ENCODE assay signal across 17 cellular contexts in genomic region chr11:96178014-96178745, GRCh38.
DNase-seq lines count a peak whose midpoint lies in the region; ATAC-seq, FAIRE-seq and TF ChIP-seq lines count a peak whose summit lies in the region.
"Had no signal": no experiment of that assay in that cellular context is flagged by ENCODE, and none has a peak within 500 bp of the region (broad histone marks: within the 10 kb centered on the region; RNA-seq: fewer than 3 reads in every experiment).

No MANE protein-coding gene starts in this region.

- no peak overlapping the region for H3K27ac Mint-ChIP-seq in activated T-helper 17 cell treated with anti-CD3 and anti-CD28 coated beads, Interleukin-2, amount 50 U/mL, for 72 hours
- H3K27ac Mint-ChIP-seq in memory B cell, result peak overlapping the region; percentile 46
- H3K27ac Mint-ChIP-seq in stimulated activated naive CD8-positive, alpha-beta T cell treated with anti-CD3 and anti-CD28 coated beads, Interleukin-15, amount 100 ng/mL, for 72 hours, result peak overlapping the region; percentile 69 to 83
- H3K27ac Mint-ChIP-seq: activated T-helper 2 cell treated with anti-CD3 and anti-CD28 coated beads, Interferon-gamma antibody, Interleukin-2, Interleukin-4, amounts not matched to agents 10 μg/mL and 5 μg/mL and 100 μg/mL, durations not matched to agents 14 hours and 24 hours and 36 hours had no signal

- no peak overlapping the region for H3K4me2 ChIP-seq in HepG2 (ENCODE audit: low read depth, low read length)

- intact Hi-C loops in HepG2 (cut with micrococcal nuclease; ENCODE audit: unreplicated experiment), result no loop called here
- intact Hi-C loops in right lobe of liver (cut with DNase I), result no loop called here

- TF ChIP-seq EP300 in HepG2 (IDR thresholded peaks at IDR 0.05; ENCODE audit: low read depth in 2 of 2, low read length in 2 of 2), result no peak
- no peak for TF ChIP-seq EP300 in HepG2 (CRISPR knock-in tag; IDR thresholded peaks at IDR 0.05; ENCODE audit: borderline replicate concordance)
- TF ChIP-seq EP300 in suprapubic skin (IDR thresholded peaks at IDR 0.05), result no peak

- no peaks in the 10 kb centered on the region for H3K9me3 Mint-ChIP-seq in activated T-helper 17 cell treated with anti-CD3 and anti-CD28 coated beads, Interleukin-2, amount 50 U/mL, for 72 hours
- no peaks in the 10 kb centered on the region for H3K9me3 Mint-ChIP-seq in memory B cell
- peaks cover 0 to 6% of the 10 kb centered on the region in 2 donors for H3K9me3 Mint-ChIP-seq in stimulated activated naive CD8-positive, alpha-beta T cell treated with anti-CD3 and anti-CD28 coated beads, Interleukin-15, amount 100 ng/mL, for 72 hours
- H3K9me3 Mint-ChIP-seq: activated T-helper 2 cell treated with anti-CD3 and anti-CD28 coated beads, Interferon-gamma antibody, Interleukin-2, Interleukin-4, amounts not matched to agents 10 μg/mL and 5 μg/mL and 100 μg/mL, durations not matched to agents 14 hours and 24 hours and 36 hours had no signal

- DNase-seq in HepG2 (ENCODE audit: low spot score), result no peak
- no peak for DNase-seq in right lobe of liver
- DNase-seq in memory B cell (ENCODE audit: low spot score in 2 of 2), result no peak
- DNase-seq in stimulated activated naive CD8-positive, alpha-beta T cell treated with anti-CD3 and anti-CD28 coated beads, Interleukin-15, amount 100 ng/mL, for 72 hours, result no peak
- no peak for DNase-seq in NCI-H774 (lab: John Stamatoyannopoulos, UW)
- no peak for DNase-seq in medulla oblongata (ENCODE audit: extremely low spot score)
- no peak for DNase-seq in suprapubic skin (ENCODE audit: low spot score in 2 of 2)
- DNase-seq: foreskin keratinocyte, GM23248, MG63, NCI-H1694 treated with DMSO at 0.1 percent for 48 hours, uterus had no signal

- H3K27ac ChIP-seq in HepG2 (ENCODE audit: extremely low read length, insufficient read depth, low read length) (no peak overlapping the region), right lobe of liver (no peak overlapping the region), suprapubic skin (no peak overlapping the region)
- H3K27ac ChIP-seq: foreskin keratinocyte, GM23248, parathyroid adenoma had no signal

- H3K27me3 Mint-ChIP-seq in activated T-helper 17 cell treated with anti-CD3 and anti-CD28 coated beads, Interleukin-2, amount 50 U/mL, for 72 hours, result no peaks in the 10 kb centered on the region
- no peaks in the 10 kb centered on the region for H3K27me3 Mint-ChIP-seq in memory B cell
- no peaks in the 10 kb centered on the region for H3K27me3 Mint-ChIP-seq in stimulated activated naive CD8-positive, alpha-beta T cell treated with anti-CD3 and anti-CD28 coated beads, Interleukin-15, amount 100 ng/mL, for 72 hours

- CTCF ChIA-PET in HepG2 (lab: Yijun Ruan, JAX; ENCODE audit: low intra/inter-chr PET ratio, low total read pairs), result no interaction called here

- no peaks in the 10 kb centered on the region for H4K20me1 ChIP-seq in HepG2 (ENCODE audit: insufficient read depth, low read length)

- TF ChIP-seq POLR2A in HepG2 (IDR thresholded peaks at IDR 0.05; ENCODE audit: insufficient read depth in 1 of 2, low read depth in 2 of 2, low read length in 2 of 2), result no peak
- TF ChIP-seq POLR2A in right lobe of liver (IDR thresholded peaks at IDR 0.05), result no peak
- no peak for TF ChIP-seq POLR2A in suprapubic skin (IDR thresholded peaks at IDR 0.05)

- no peak overlapping the region for H3K9ac ChIP-seq in HepG2 (ENCODE audit: insufficient read depth, low read depth, low read length)
- H3K9ac ChIP-seq: GM23248, parathyroid adenoma had no signal

- POLR2A ChIA-PET in HepG2 (lab: Yijun Ruan, JAX), result no interaction called here

- peaks cover 0 to 9% of the 10 kb centered on the region in 2 experiments; a peak in 3 of 5 replicates for H3K36me3 ChIP-seq in HepG2 (replicated peaks in 1 of 2; ENCODE audit: control insufficient read depth in 1 of 2, insufficient read depth in 2 of 2, low read length in 2 of 2)
- H3K36me3 ChIP-seq in right lobe of liver, result no peaks in the 10 kb centered on the region
- no peaks in the 10 kb centered on the region for H3K36me3 ChIP-seq in suprapubic skin
- H3K36me3 ChIP-seq: MG63, uterus had no signal

- peak overlapping the region; percentile 16 for H3K4me3 Mint-ChIP-seq in activated T-helper 17 cell treated with anti-CD3 and anti-CD28 coated beads, Interleukin-2, amount 50 U/mL, for 72 hours
- H3K4me3 Mint-ChIP-seq in memory B cell, result no peak overlapping the region
- H3K4me3 Mint-ChIP-seq in stimulated activated naive CD8-positive, alpha-beta T cell treated with anti-CD3 and anti-CD28 coated beads, Interleukin-15, amount 100 ng/mL, for 72 hours, result peak overlapping the region; percentile 52 to 63

- H3K27me3 ChIP-seq in HepG2 (ENCODE audit: control insufficient read depth in 1 of 2, insufficient read depth in 2 of 2, low read length in 2 of 2) (no peaks in the 10 kb centered on the region), right lobe of liver (no peaks in the 10 kb centered on the region), suprapubic skin (no peaks in the 10 kb centered on the region)
- H3K27me3 ChIP-seq: foreskin keratinocyte, MG63, uterus had no signal

- H3K9me3 ChIP-seq in HepG2 (ENCODE audit: low read length), result no peaks in the 10 kb centered on the region
- H3K9me3 ChIP-seq in right lobe of liver, result no peaks in the 10 kb centered on the region
- no peaks in the 10 kb centered on the region for H3K9me3 ChIP-seq in suprapubic skin
- H3K9me3 ChIP-seq: MG63, uterus had no signal

- no peak overlapping the region for H2AFZ ChIP-seq in HepG2 (ENCODE audit: low read length)
- H2AFZ ChIP-seq: GM23248, parathyroid adenoma had no signal

- H3K4me1 Mint-ChIP-seq in activated T-helper 17 cell treated with anti-CD3 and anti-CD28 coated beads, Interleukin-2, amount 50 U/mL, for 72 hours, result peaks cover 13% of the 10 kb centered on the region
- H3K4me1 Mint-ChIP-seq in memory B cell, result peaks cover 22% of the 10 kb centered on the region
- peaks cover 88% of the 10 kb centered on the region for H3K4me1 Mint-ChIP-seq in stimulated activated naive CD8-positive, alpha-beta T cell treated with anti-CD3 and anti-CD28 coated beads, Interleukin-15, amount 100 ng/mL, for 72 hours

- H3K4me3 ChIP-seq in HepG2 (replicated peaks in 1 of 3; ENCODE audit: insufficient read depth in 1 of 3, low read depth in 2 of 3, low read length in 3 of 3) (no peak overlapping the region), right lobe of liver (no peak overlapping the region), suprapubic skin (no peak overlapping the region)
- H3K4me3 ChIP-seq: GM23248, MG63, uterus had no signal

- H3K79me2 ChIP-seq in HepG2 (ENCODE audit: insufficient read depth, low read length), result no peaks in the 10 kb centered on the region

- ATAC-seq in HepG2 (no peak), right lobe of liver (no peak), memory B cell (ENCODE audit: low read depth) (no peak)
- no peak for ATAC-seq in activated T-helper 17 cell treated with anti-CD3 and anti-CD28 coated beads, Interleukin-2, amount 50 U/mL, for 72 hours (replicated peaks)
- ATAC-seq in stimulated activated naive CD8-positive, alpha-beta T cell treated with anti-CD3 and anti-CD28 coated beads, Interleukin-15, amount 100 ng/mL, for 72 hours, result no peak
- ATAC-seq: foreskin keratinocyte had no signal

- TF ChIP-seq CTCF in HepG2 (CRISPR knock-in tag; IDR thresholded peaks at IDR 0.05) (no peak), right lobe of liver (IDR thresholded peaks at IDR 0.05) (no peak), suprapubic skin (IDR thresholded peaks at IDR 0.05) (no peak)

- in situ Hi-C loops in HepG2 (cut with HindIII; ENCODE audit: extremely low pct_ligation_motif_present, low pct_unique_long_range_greater_than_20kb), result no loop called here

- BruUV-seq in HepG2 (replicated peaks; lab: Mats Ljungman, UMichigan), result no TSS peak

- TF ChIP-seq RAD21 in HepG2 (CRISPR knock-in tag; IDR thresholded peaks at IDR 0.05), result no peak

- no peaks in the 10 kb centered on the region for H3K4me1 ChIP-seq in HepG2 (ENCODE audit: insufficient read depth, low read length)
- no peaks in the 10 kb centered on the region for H3K4me1 ChIP-seq in right lobe of liver
- H3K4me1 ChIP-seq in suprapubic skin, result peaks cover 3% of the 10 kb centered on the region
- H3K4me1 ChIP-seq: foreskin keratinocyte, uterus had no signal

- FAIRE-seq in HepG2 (lab: Jason Lieb, UNC), result no peak
- FAIRE-seq: astrocyte, TTC549 had no signal

- peaks cover 13% of the 10 kb centered on the region for H3K36me3 Mint-ChIP-seq in activated T-helper 17 cell treated with anti-CD3 and anti-CD28 coated beads, Interleukin-2, amount 50 U/mL, for 72 hours (ENCODE audit: low read depth)
- H3K36me3 Mint-ChIP-seq in memory B cell, result peaks cover 15% of the 10 kb centered on the region

- WGBS in HepG2 (ENCODE audit: low lambda C conversion rate), result 98% methylated on average over 10 of the region's 10 CpGs
- 44% methylated on average over 8 of the region's 10 CpGs for WGBS in right lobe of liver (ENCODE audit: insufficient coverage, low coverage, low lambda C conversion rate, missing lambda C conversion rate)
- 76% methylated on average over 10 of the region's 10 CpGs for WGBS in suprapubic skin

TF ChIP-seq in HepG2, 621 proteins besides CTCF, POLR2A, EP300 and RAD21:
- peak; percentile 47 to 61; a peak in 3 of 4 replicates for TF ChIP-seq MAFK (conservative IDR thresholded peaks at IDR 0.05 in 1 of 2, IDR thresholded peaks at IDR 0.05 in 1 of 2; ENCODE audit: low read length in 2 of 2)
- no peak for TF ChIP-seq POLR2AphosphoS5 (IDR thresholded peaks at IDR 0.05; ENCODE audit: low read depth, low read length)
- TF ChIP-seq MAFF (IDR thresholded peaks at IDR 0.05; ENCODE audit: low read depth, low read length), result peak; percentile 24; the same call in 1 of the 2 replicates
